Comparison of ENCODE assay signal across 24 cellular contexts in the genomic region with DNA sequence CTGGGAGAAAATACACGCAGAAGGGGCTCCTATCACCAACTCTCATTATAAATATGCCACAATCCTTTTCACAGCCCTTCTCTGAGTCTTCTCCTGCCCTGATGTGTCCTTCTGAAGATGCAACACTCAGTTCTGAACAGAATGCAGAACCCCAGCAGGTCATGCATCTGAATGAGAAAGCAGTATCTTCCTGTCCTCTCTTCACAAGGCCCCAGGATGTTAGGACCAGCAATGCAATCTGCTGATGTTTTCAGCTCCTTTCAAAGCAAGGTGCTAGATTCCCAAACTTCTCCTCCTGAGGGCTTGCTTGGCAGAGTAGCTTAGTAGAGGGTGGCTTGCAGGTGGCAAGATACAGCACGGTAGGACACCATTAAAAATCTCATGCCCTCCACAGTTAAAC. TPM values are rescaled to one million over a fixed set of nuclear protein-coding genes. Genes with fewer than 3 reads are reported as not detected.
DNase-seq lines count a peak whose midpoint lies in the region; ATAC-seq and TF ChIP-seq lines count a peak whose summit lies in the region.
"Had no signal": no experiment of that assay in that cellular context is flagged by ENCODE, and none has a peak within 500 bp of the region (broad histone marks: within the 10 kb centered on the region; RNA-seq: fewer than 3 reads in every experiment).

No MANE protein-coding gene starts in this region.

- H3K9me3 Mint-ChIP-seq in activated naive CD4-positive, alpha-beta T cell treated with anti-CD3 and anti-CD28 coated beads for 36 hours: no peaks in the 10 kb centered on the region
- no peaks in the 10 kb centered on the region for H3K9me3 Mint-ChIP-seq in CD8-positive, alpha-beta memory T cell
- H3K9me3 Mint-ChIP-seq in nephron: no peaks in the 10 kb centered on the region
- H3K9me3 Mint-ChIP-seq: mesothelial cell of epicardium; natural killer cell treated with Interleukin-12 subunit alpha and Interleukin-12 subunit beta and Interleukin-15 and Interleukin-18, amount 100 ng/mL, for 72 hours had no signal

- no peaks in the 10 kb centered on the region for H3K27me3 Mint-ChIP-seq in activated naive CD4-positive, alpha-beta T cell treated with anti-CD3 and anti-CD28 coated beads for 36 hours (ENCODE audit: low read depth)
- no peaks in the 10 kb centered on the region for H3K27me3 Mint-ChIP-seq in CD8-positive, alpha-beta memory T cell
- H3K27me3 Mint-ChIP-seq in T-helper 17 cell (no peaks in the 10 kb centered on the region), nephron (ENCODE audit: low read depth) (peaks cover 6% of the 10 kb centered on the region)

- H3K4me3 ChIP-seq in CD8-positive, alpha-beta memory T cell (ENCODE audit: low read length): no peak overlapping the region
- H3K4me3 ChIP-seq: BLaER1, dorsolateral prefrontal cortex, left lung, Peyer's patch, smooth muscle cell had no signal

- no peak overlapping the region for H3K27ac Mint-ChIP-seq in activated naive CD4-positive, alpha-beta T cell treated with anti-CD3 and anti-CD28 coated beads for 36 hours
- H3K27ac Mint-ChIP-seq in CD8-positive, alpha-beta memory T cell: peak overlapping the region in 5 of 8 donors; percentile 1 to 42 (median 30)
- H3K27ac Mint-ChIP-seq in T-helper 17 cell: peak overlapping the region; percentile 92
- H3K27ac Mint-ChIP-seq in nephron: peak overlapping the region in 2 of 3 experiments; percentile 15 to 82

- H3K4me1 ChIP-seq in CD8-positive, alpha-beta memory T cell (ENCODE audit: insufficient read depth, low read length): peaks cover 91% of the 10 kb centered on the region

- intact Hi-C loops in activated naive CD4-positive, alpha-beta T cell treated with anti-CD3 and anti-CD28 coated beads for 36 hours (cut with micrococcal nuclease): no loop called here
- intact Hi-C loops in posterior cingulate gyrus (cut with DNase I): no loop called here

- no peak overlapping the region for H3K27ac ChIP-seq in CD8-positive, alpha-beta memory T cell (ENCODE audit: low read depth, low read length)
- H3K27ac ChIP-seq: BLaER1, dorsolateral prefrontal cortex, Peyer's patch had no signal

- H3K4me3 Mint-ChIP-seq in activated naive CD4-positive, alpha-beta T cell treated with anti-CD3 and anti-CD28 coated beads for 36 hours: no peak overlapping the region
- H3K4me3 Mint-ChIP-seq in CD8-positive, alpha-beta memory T cell: peak overlapping the region in 4 of 7 donors; percentile 2 to 48 (median 16)
- H3K4me3 Mint-ChIP-seq in T-helper 17 cell (peak overlapping the region; percentile 68), nephron (no peak overlapping the region)
- H3K4me3 Mint-ChIP-seq: mesothelial cell of epicardium; natural killer cell treated with Interleukin-12 subunit alpha and Interleukin-12 subunit beta and Interleukin-15 and Interleukin-18, amount 100 ng/mL, for 72 hours had no signal

- CTCF ChIA-PET in activated naive CD4-positive, alpha-beta T cell treated with anti-CD3 and anti-CD28 coated beads for 36 hours (lab: Charles Lee): interaction anchor here (0.6 to 2.2 kb wide), 5 partner anchors 8 to 468 kb away, joined by 3 to 8 read pairs (median 3); no protein-coding TSS in a partner anchor
- CTCF ChIA-PET in CD8-positive, alpha-beta memory T cell (lab: Charles Lee): interaction anchor here (1.1 kb wide), 1 partner anchor 100 kb away, joined by 3 read pairs; no protein-coding TSS in a partner anchor

- peak; percentile 21 for DNase-seq in activated naive CD4-positive, alpha-beta T cell treated with anti-CD3 and anti-CD28 coated beads for 36 hours
- DNase-seq in activated naive CD4-positive, alpha-beta T cell (lab: John Stamatoyannopoulos, UW): no peak
- DNase-seq in CD8-positive, alpha-beta memory T cell: no peak
- DNase-seq in T-helper 17 cell: no peak
- DNase-seq in posterior cingulate gyrus: no peak
- no peak for DNase-seq in DMS153 treated with DMSO at 0.1 percent for 48 hours (lab: John Stamatoyannopoulos, UW; ENCODE audit: unreplicated experiment)
- DNase-seq: ACHN; activated CD4-positive, alpha-beta T cell treated with anti-CD3 and anti-CD28 coated beads, Interleukin-2, amount 50 U/mL, for 4 hours; cerebellar nuclear complex; dorsolateral prefrontal cortex; EL; Kasumi-1; left lung; NCI-H2171; NCI-H510A treated with DMSO at 0.1 percent for 48 hours; Peyer's patch; stimulated activated CD4-positive, alpha-beta T cell treated with anti-CD3 and anti-CD28 coated beads, Interleukin-2, amount 100 ng/mL, for 24 hours had no signal

- H3K4me1 Mint-ChIP-seq in activated naive CD4-positive, alpha-beta T cell treated with anti-CD3 and anti-CD28 coated beads for 36 hours (ENCODE audit: low read depth): peaks cover 96% of the 10 kb centered on the region
- peaks cover 72 to 99% (median 95%) of the 10 kb centered on the region in 3 donors for H3K4me1 Mint-ChIP-seq in CD8-positive, alpha-beta memory T cell
- H3K4me1 Mint-ChIP-seq in T-helper 17 cell (peaks cover 73% of the 10 kb centered on the region), nephron (peaks cover 82% of the 10 kb centered on the region)

- POLR2A ChIA-PET in CD8-positive, alpha-beta memory T cell (lab: Charles Lee): no interaction called here

- no peak for TF ChIP-seq CTCF in nephron (IDR thresholded peaks at IDR 0.05; ENCODE audit: unreplicated experiment in 3 of 3)

- no peaks in the 10 kb centered on the region for H3K36me3 Mint-ChIP-seq in activated naive CD4-positive, alpha-beta T cell treated with anti-CD3 and anti-CD28 coated beads for 36 hours (ENCODE audit: low read depth)
- H3K36me3 Mint-ChIP-seq in CD8-positive, alpha-beta memory T cell: peaks cover 0 to 6% (median 3%) of the 10 kb centered on the region in 3 donors
- peaks cover 2% of the 10 kb centered on the region for H3K36me3 Mint-ChIP-seq in T-helper 17 cell (ENCODE audit: low read depth)
- no peaks in the 10 kb centered on the region for H3K36me3 Mint-ChIP-seq in nephron (ENCODE audit: low read depth)
- H3K36me3 Mint-ChIP-seq: mesothelial cell of epicardium; natural killer cell treated with Interleukin-12 subunit alpha and Interleukin-12 subunit beta and Interleukin-15 and Interleukin-18, amount 100 ng/mL, for 72 hours had no signal

- no peaks in the 10 kb centered on the region for H3K9me3 ChIP-seq in CD8-positive, alpha-beta memory T cell (ENCODE audit: low read length)
- no peaks in the 10 kb centered on the region for H3K9me3 ChIP-seq in T-helper 17 cell (ENCODE audit: control insufficient read depth, low read length, poor library complexity, severe bottlenecking)
- H3K9me3 ChIP-seq: BLaER1, left lung, Peyer's patch had no signal

- H3K36me3 ChIP-seq in CD8-positive, alpha-beta memory T cell (ENCODE audit: insufficient read depth, low read length): no peaks in the 10 kb centered on the region
- H3K36me3 ChIP-seq: BLaER1, left lung, Peyer's patch had no signal

- H3K27me3 ChIP-seq in CD8-positive, alpha-beta memory T cell (ENCODE audit: insufficient read depth, low read length, poor library complexity, severe bottlenecking): no peaks in the 10 kb centered on the region
- H3K27me3 ChIP-seq: BLaER1, dorsolateral prefrontal cortex, left lung, Peyer's patch had no signal

- ATAC-seq in T-helper 17 cell (no peak), GM21526 (IDR thresholded peaks at IDR 0.05; ENCODE audit: low FRiP score, unreplicated experiment) (no peak)
- ATAC-seq: HCT116; natural killer cell treated with Interleukin-12 subunit alpha and Interleukin-12 subunit beta and Interleukin-15 and Interleukin-18, amount 100 ng/mL, for 72 hours had no signal

RNA-seq across cellular contexts. Expression of a gene that starts 22.3 kb away (rescaled TPM):
- total RNA-seq in activated naive CD4-positive, alpha-beta T cell treated with anti-CD3 and anti-CD28 coated beads for 36 hours: 10 to 100 TPM; 38.3 to 42.1 TPM
- total RNA-seq in CD8-positive, alpha-beta memory T cell: 10 to 100 TPM; 35.4 to 38.9 TPM
- polyA plus RNA-seq in CD8-positive, alpha-beta memory T cell: 23.9 TPM
- 100 to 1,000 TPM in 1 of 2 donors, 10 to 100 TPM in 1; 95.2 to 119 TPM for total RNA-seq in T-helper 17 cell

Comparison
In these comparisons a context has a peak if more than half of its experiments do, and no peak if none do; other contexts are left out.
1. H3K4me3 Mint-ChIP-seq: peak in CD8-positive, alpha-beta memory T cell (4 of 7) and T-helper 17 cell (single experiment); none in activated naive CD4-positive, alpha-beta T cell treated with anti-CD3 and anti-CD28 coated beads for 36 hours (single experiment) and nephron (0 of 3).